ENCODE assay signal across 1 cellular context in the genomic region with DNA sequence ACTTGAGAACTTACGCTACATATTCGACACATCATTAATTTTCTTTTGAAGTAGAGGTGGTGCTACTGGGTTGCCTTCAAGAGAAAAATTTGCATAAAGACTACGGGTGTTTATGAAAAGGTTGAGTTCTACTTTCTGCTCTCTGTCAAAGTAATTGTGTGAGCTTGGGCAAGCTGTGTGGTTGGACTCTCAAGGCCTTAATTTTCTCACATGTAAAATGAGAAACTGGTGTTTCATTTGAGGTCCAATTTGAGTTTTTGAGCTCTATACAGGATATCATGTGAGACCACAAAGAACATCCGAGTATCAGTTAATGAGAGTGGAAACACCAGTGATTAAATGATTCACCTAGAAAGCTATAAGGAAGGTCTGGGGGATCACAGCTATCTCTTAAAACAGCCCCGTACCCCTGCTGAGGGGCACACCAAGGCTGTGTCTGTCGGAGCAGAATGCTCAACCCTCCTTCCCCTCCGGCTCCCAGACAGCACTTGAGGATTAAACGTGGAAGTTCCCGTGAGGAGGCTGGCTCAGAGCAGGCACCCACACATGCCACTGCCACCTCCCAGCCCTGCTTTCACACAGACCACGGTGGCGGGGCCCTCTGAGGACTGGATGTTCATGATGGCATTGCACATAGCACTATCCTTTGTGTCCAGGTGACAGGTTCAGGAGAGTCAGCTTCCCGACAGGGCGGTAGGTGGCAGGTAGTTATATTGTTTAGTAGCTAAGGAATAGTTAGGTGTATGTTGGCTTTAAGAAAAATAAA.
TF ChIP-seq lines count a peak whose summit lies in the region.

No MANE protein-coding gene starts in this region.

TF ChIP-seq in GM12878, 131 proteins besides CTCF, POLR2A, EP300 and RAD21 (continued from another document):
- TF ChIP-seq, protein P1, sequence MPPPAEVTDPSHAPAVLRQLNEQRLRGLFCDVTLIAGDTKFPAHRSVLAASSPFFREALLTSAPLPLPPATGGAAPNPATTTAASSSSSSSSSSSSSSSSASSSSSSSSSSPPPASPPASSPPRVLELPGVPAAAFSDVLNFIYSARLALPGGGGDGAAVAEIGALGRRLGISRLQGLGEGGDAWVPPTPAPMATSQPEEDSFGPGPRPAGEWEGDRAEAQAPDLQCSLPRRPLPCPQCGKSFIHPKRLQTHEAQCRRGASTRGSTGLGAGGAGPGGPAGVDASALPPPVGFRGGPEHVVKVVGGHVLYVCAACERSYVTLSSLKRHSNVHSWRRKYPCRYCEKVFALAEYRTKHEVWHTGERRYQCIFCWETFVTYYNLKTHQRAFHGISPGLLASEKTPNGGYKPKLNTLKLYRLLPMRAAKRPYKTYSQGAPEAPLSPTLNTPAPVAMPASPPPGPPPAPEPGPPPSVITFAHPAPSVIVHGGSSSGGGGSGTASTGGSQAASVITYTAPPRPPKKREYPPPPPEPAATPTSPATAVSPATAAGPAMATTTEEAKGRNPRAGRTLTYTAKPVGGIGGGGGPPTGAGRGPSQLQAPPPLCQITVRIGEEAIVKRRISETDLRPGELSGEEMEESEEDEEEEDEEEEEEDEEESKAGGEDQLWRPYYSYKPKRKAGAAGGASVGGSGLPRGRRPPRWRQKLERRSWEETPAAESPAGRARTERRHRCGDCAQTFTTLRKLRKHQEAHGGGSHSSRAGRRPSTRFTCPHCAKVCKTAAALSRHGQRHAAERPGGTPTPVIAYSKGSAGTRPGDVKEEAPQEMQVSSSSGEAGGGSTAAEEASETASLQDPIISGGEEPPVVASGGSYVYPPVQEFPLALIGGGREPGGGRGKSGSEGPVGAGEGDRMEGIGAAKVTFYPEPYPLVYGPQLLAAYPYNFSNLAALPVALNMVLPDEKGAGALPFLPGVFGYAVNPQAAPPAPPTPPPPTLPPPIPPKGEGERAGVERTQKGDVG (CRISPR knock-in tag; IDR thresholded peaks at IDR 0.05), result no peak
